ENCODE assay signal across 23 cellular contexts in the genomic region with DNA sequence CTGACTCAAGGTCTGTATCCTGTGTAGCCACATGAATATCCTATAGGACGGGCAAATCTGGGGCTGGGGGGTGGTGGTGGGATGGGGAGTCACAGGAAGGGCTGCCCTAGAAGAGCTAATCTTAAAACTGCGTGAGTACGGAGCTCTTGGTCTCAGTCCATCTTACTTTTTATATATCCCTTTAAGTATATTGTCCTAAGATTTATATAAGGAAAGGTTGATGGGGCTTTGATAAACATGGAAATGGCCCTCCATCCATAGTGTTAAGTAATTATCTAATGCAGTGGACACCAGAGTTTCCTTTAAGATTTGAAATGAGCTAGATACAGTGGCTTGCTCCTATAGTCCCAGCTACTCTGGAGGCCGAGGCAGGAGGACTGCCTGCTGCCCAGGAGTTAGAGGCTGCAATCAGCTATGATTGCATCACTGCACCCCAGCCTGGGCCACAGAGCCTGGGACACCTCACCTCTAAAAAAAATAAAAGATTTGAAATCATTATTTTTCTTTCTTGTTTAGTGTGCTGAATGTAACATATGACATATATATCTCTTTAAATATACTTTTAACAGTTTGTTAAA. TPM values are rescaled to one million over a fixed set of nuclear protein-coding genes. Genes with fewer than 3 reads are reported as not detected.
DNase-seq lines count a peak whose midpoint lies in the region; ATAC-seq, FAIRE-seq and TF ChIP-seq lines count a peak whose summit lies in the region.
"Had no signal": no experiment of that assay in that cellular context is flagged by ENCODE, and none has a peak within 500 bp of the region (broad histone marks: within the 10 kb centered on the region; RNA-seq: fewer than 3 reads in every experiment).

No MANE protein-coding gene starts in this region.

- no peak overlapping the region for H3K4me2 ChIP-seq in HepG2 (ENCODE audit: low read depth, low read length)
- no peak overlapping the region for H3K4me2 ChIP-seq in SK-N-SH
- H3K4me2 ChIP-seq: BLaER1 had no signal

- TF ChIP-seq POLR2A in HepG2 (IDR thresholded peaks at IDR 0.05; ENCODE audit: insufficient read depth in 1 of 2, low read depth in 2 of 2, low read length in 2 of 2) (no peak), right lobe of liver (IDR thresholded peaks at IDR 0.05) (no peak)

- H3K27ac Mint-ChIP-seq in chondrocyte (ENCODE audit: unreplicated experiment): peak overlapping the region; percentile 32
- H3K27ac Mint-ChIP-seq: CD14-positive monocyte; CD4-positive, CD25-positive, alpha-beta regulatory T cell had no signal

- peaks cover 63% of the 10 kb centered on the region for H3K36me3 Mint-ChIP-seq in chondrocyte (ENCODE audit: low read depth)

- BruUV-seq in HepG2 (replicated peaks; lab: Mats Ljungman, UMichigan): no TSS peak

- no peaks in the 10 kb centered on the region for H3K9me2 ChIP-seq in SK-N-SH

- intact Hi-C loops in HepG2 (cut with micrococcal nuclease; ENCODE audit: unreplicated experiment) (no loop called here), right lobe of liver (cut with DNase I) (no loop called here)

- H2AFZ ChIP-seq in HepG2 (ENCODE audit: low read length) (no peak overlapping the region), SK-N-SH (ENCODE audit: low read depth) (no peak overlapping the region)

- DNase-seq in HepG2 (ENCODE audit: low spot score): no peak
- no peak for DNase-seq in right lobe of liver
- no peak for DNase-seq in chondrocyte (ENCODE audit: low spot score)
- no peak for DNase-seq in frontal cortex (ENCODE audit: low spot score in 2 of 2)
- DNase-seq in mesenteric fat pad (ENCODE audit: low spot score): no peak
- no peak for DNase-seq in SK-N-SH
- DNase-seq: ACHN; BE2C; C1 segment of cervical spinal cord; Caco-2; Calu3; CD4-positive, alpha-beta memory T cell; CD4-positive, CD25-positive, alpha-beta regulatory T cell; DMS79 treated with DMSO at 0.1 percent for 48 hours; GF-D8 had no signal

- no peak for ATAC-seq in HepG2
- ATAC-seq in right lobe of liver: no peak

- H3F3A ChIP-seq in SK-N-SH (replicated peaks; ENCODE audit: insufficient read depth): peaks cover 10% of the 10 kb centered on the region

- no peak overlapping the region for H3K27ac ChIP-seq in HepG2 (ENCODE audit: extremely low read length, insufficient read depth, low read length)
- no peak overlapping the region for H3K27ac ChIP-seq in right lobe of liver
- no peak overlapping the region for H3K27ac ChIP-seq in SK-N-SH (ENCODE audit: low read depth in 2 of 2, low read length in 1 of 2)
- H3K27ac ChIP-seq: 22Rv1, BLaER1 had no signal

- 96% methylated on average over 4 of the region's 4 CpGs for WGBS in HepG2 (ENCODE audit: low lambda C conversion rate)
- 88% methylated on average over 1 of the region's 4 CpGs for WGBS in right lobe of liver (ENCODE audit: insufficient coverage, low coverage, low lambda C conversion rate, missing lambda C conversion rate)
- 90% methylated on average over 4 of the region's 4 CpGs for WGBS in SK-N-SH (ENCODE audit: low lambda C conversion rate)

- no peak overlapping the region for H3K9ac ChIP-seq in HepG2 (ENCODE audit: insufficient read depth, low read depth, low read length)
- no peak overlapping the region for H3K9ac ChIP-seq in SK-N-SH
- H3K9ac ChIP-seq: BLaER1 had no signal

- peaks cover 8% of the 10 kb centered on the region for H3K4me1 Mint-ChIP-seq in chondrocyte (ENCODE audit: low read depth)
- H3K4me1 Mint-ChIP-seq: CD14-positive monocyte had no signal

- TF ChIP-seq EP300 in HepG2 (IDR thresholded peaks at IDR 0.05; ENCODE audit: low read depth in 2 of 2, low read length in 2 of 2) (no peak), HepG2 (CRISPR knock-in tag; IDR thresholded peaks at IDR 0.05; ENCODE audit: borderline replicate concordance) (no peak), Ishikawa (IDR thresholded peaks at IDR 0.05; ENCODE audit: borderline replicate concordance) (no peak), SK-N-SH (IDR thresholded peaks at IDR 0.05; ENCODE audit: borderline replicate concordance in 1 of 2, low read depth in 1 of 2, low read length in 1 of 2) (no peak)

- H3K4me3 Mint-ChIP-seq in chondrocyte (ENCODE audit: unreplicated experiment): no peak overlapping the region
- H3K4me3 Mint-ChIP-seq: CD14-positive monocyte; CD4-positive, alpha-beta memory T cell; CD4-positive, CD25-positive, alpha-beta regulatory T cell had no signal

- in situ Hi-C loops in HepG2 (cut with HindIII; ENCODE audit: extremely low pct_ligation_motif_present, low pct_unique_long_range_greater_than_20kb): no loop called here

- H3K27me3 ChIP-seq in HepG2 (ENCODE audit: control insufficient read depth in 1 of 2, insufficient read depth in 2 of 2, low read length in 2 of 2) (no peaks in the 10 kb centered on the region), right lobe of liver (no peaks in the 10 kb centered on the region), SK-N-SH (ENCODE audit: insufficient read depth) (no peaks in the 10 kb centered on the region)
- H3K27me3 ChIP-seq: BE2C, BLaER1 had no signal

- no peak for TF ChIP-seq RAD21 in HepG2 (CRISPR knock-in tag; IDR thresholded peaks at IDR 0.05)
- TF ChIP-seq RAD21 in Ishikawa (IDR thresholded peaks at IDR 0.05; ENCODE audit: low read depth): no peak
- TF ChIP-seq RAD21 in SK-N-SH (IDR thresholded peaks at IDR 0.05; ENCODE audit: low read length): no peak

- H3K27me3 Mint-ChIP-seq in chondrocyte (ENCODE audit: low read depth): no peaks in the 10 kb centered on the region
- H3K27me3 Mint-ChIP-seq: CD4-positive, alpha-beta memory T cell; CD4-positive, CD25-positive, alpha-beta regulatory T cell had no signal

- no peak overlapping the region for H3K4me3 ChIP-seq in HepG2 (replicated peaks in 1 of 3; ENCODE audit: insufficient read depth in 1 of 3, low read depth in 2 of 3, low read length in 3 of 3)
- H3K4me3 ChIP-seq in right lobe of liver: no peak overlapping the region
- no peak overlapping the region for H3K4me3 ChIP-seq in SK-N-SH (ENCODE audit: low read depth in 2 of 2, low read length in 1 of 2)
- H3K4me3 ChIP-seq: BLaER1 had no signal

- no peaks in the 10 kb centered on the region for H3K9me3 Mint-ChIP-seq in chondrocyte (ENCODE audit: low read depth)
- H3K9me3 Mint-ChIP-seq: CD4-positive, alpha-beta memory T cell; CD4-positive, CD25-positive, alpha-beta regulatory T cell had no signal

- FAIRE-seq in HepG2 (lab: Jason Lieb, UNC): no peak
- FAIRE-seq in frontal cortex (lab: Jason Lieb, UNC): no peak
- FAIRE-seq: A204.1, D721Med, GM12891, GM19239 had no signal

- no peaks in the 10 kb centered on the region for H3K79me2 ChIP-seq in HepG2 (ENCODE audit: insufficient read depth, low read length)
- H3K79me2 ChIP-seq in SK-N-SH (ENCODE audit: insufficient read depth): peaks cover 13% of the 10 kb centered on the region; the same call in 1 of the 2 replicates

- H3K36me3 ChIP-seq in HepG2 (replicated peaks in 1 of 2; ENCODE audit: control insufficient read depth in 1 of 2, insufficient read depth in 2 of 2, low read length in 2 of 2) (peaks cover 16 to 82% of the 10 kb centered on the region in 2 experiments), right lobe of liver (peaks cover 5 to 83% (median 41%) of the 10 kb centered on the region in 4 donors), SK-N-SH (replicated peaks in 1 of 2; ENCODE audit: control insufficient read depth in 1 of 2, insufficient read depth in 2 of 2, low read length in 1 of 2) (peaks cover 45 to 78% of the 10 kb centered on the region in 2 experiments)

- TF ChIP-seq CTCF in HepG2 (CRISPR knock-in tag; IDR thresholded peaks at IDR 0.05): no peak
- TF ChIP-seq CTCF in right lobe of liver (IDR thresholded peaks at IDR 0.05): no peak
- TF ChIP-seq CTCF in chondrocyte (IDR thresholded peaks at IDR 0.05): no peak
- TF ChIP-seq CTCF in SK-N-SH (IDR thresholded peaks at IDR 0.05): no peak

- POLR2A ChIA-PET in HepG2 (lab: Yijun Ruan, JAX) (interaction anchor here (0.6 to 1.6 kb wide), 2 partner anchors 18 to 24 kb away, joined by 3 to 4 read pairs; partner anchors contain the start of gene DYNLRB1), SK-N-SH (lab: Yijun Ruan, JAX) (no interaction called here)

- H4K20me1 ChIP-seq in HepG2 (ENCODE audit: insufficient read depth, low read length): no peaks in the 10 kb centered on the region; the same call in 1 of the 2 replicates
- H4K20me1 ChIP-seq in SK-N-SH (ENCODE audit: insufficient read depth): no peaks in the 10 kb centered on the region
- H4K20me1 ChIP-seq: BLaER1 had no signal

- H3K4me1 ChIP-seq in HepG2 (ENCODE audit: insufficient read depth, low read length) (peaks cover 13% of the 10 kb centered on the region), right lobe of liver (no peaks in the 10 kb centered on the region), SK-N-SH (ENCODE audit: control insufficient read depth in 1 of 2, insufficient read depth in 2 of 2, low read depth in 1 of 2, low read length in 1 of 2) (no peaks in the 10 kb centered on the region)
- H3K4me1 ChIP-seq: BE2C, Caco-2 had no signal

- CTCF ChIA-PET in HepG2 (lab: Yijun Ruan, JAX; ENCODE audit: low intra/inter-chr PET ratio, low total read pairs) (no interaction called here), SK-N-SH (lab: Yijun Ruan, JAX) (interaction anchor here (0.7 to 2.7 kb wide), 4 partner anchors 15 to 180 kb away, joined by 3 to 14 read pairs (median 5); no protein-coding TSS in a partner anchor)

- no peaks in the 10 kb centered on the region for H3K9me3 ChIP-seq in HepG2 (ENCODE audit: low read length)
- H3K9me3 ChIP-seq in right lobe of liver: no peaks in the 10 kb centered on the region
- no peaks in the 10 kb centered on the region for H3K9me3 ChIP-seq in SK-N-SH
- H3K9me3 ChIP-seq: BE2C, Caco-2 had no signal

RNA-seq across cellular contexts. Expression of gene DYNLRB1, which starts 24.2 kb away (rescaled TPM):
- 140 and 151 TPM in 2 replicates for total RNA-seq in HepG2 (2016; rRNA removed; fragmentation: Illumina TruSeq; extraction: Trizol)
- total RNA-seq in HepG2 (2016; cell fraction: cytosol; rRNA removed; fragmentation: Illumina TruSeq; extraction: Trizol; ENCODE audit: low read depth): 70.8 and 95.6 TPM in 2 replicates
- 132 and 137 TPM in 2 replicates for total RNA-seq in HepG2 (2016; cell fraction: insoluble cytoplasmic fraction; rRNA removed; fragmentation: Illumina TruSeq; extraction: Trizol)
- total RNA-seq in HepG2 (2016; cell fraction: membrane; rRNA removed; fragmentation: Illumina TruSeq; extraction: Trizol): 86.4 and 104 TPM in 2 replicates
- total RNA-seq in HepG2 (2016; cell fraction: nucleus; rRNA removed; fragmentation: Illumina TruSeq; extraction: Trizol): 52.8 and 64.0 TPM in 2 replicates
- 244 and 285 TPM in 2 replicates for polyA plus RNA-seq in HepG2 (2011; rRNA removed)
- 208 and 234 TPM in 2 replicates for polyA plus RNA-seq in HepG2 (2011; cell fraction: cytosol; rRNA removed)
- 71.4 and 86.5 TPM in 2 replicates for polyA plus RNA-seq in HepG2 (2011; cell fraction: nucleus; rRNA removed)
- 331 and 366 TPM in 2 replicates for polyA plus RNA-seq in HepG2 (2012)
- 170 and 195 TPM in 2 replicates for polyA plus RNA-seq in HepG2 (2016; cell fraction: cytosol; fragmentation: Illumina TruSeq; extraction: Trizol; ENCODE audit: low read depth)
- 370 and 446 TPM in 2 replicates for polyA plus RNA-seq in HepG2 (2016; cell fraction: insoluble cytoplasmic fraction; fragmentation: Illumina TruSeq; extraction: Trizol; ENCODE audit: low read depth)
- polyA plus RNA-seq in HepG2 (2016; cell fraction: membrane; fragmentation: Illumina TruSeq; extraction: Trizol; ENCODE audit: low read depth): 217 and 229 TPM in 2 replicates
- polyA plus RNA-seq in HepG2 (2016; cell fraction: nucleus; fragmentation: Illumina TruSeq; extraction: Trizol; ENCODE audit: insufficient read depth, low read depth): 196 and 204 TPM in 2 replicates
- 201 and 224 TPM in 2 replicates for polyA minus RNA-seq in HepG2 (2011; rRNA and poly(A)+ RNA removed; ENCODE audit: low replicate concordance)
- polyA minus RNA-seq in HepG2 (2011; cell fraction: cytosol; rRNA and poly(A)+ RNA removed): 65.3 and 87.8 TPM in 2 replicates
- polyA minus RNA-seq in HepG2 (2011; cell fraction: nucleus; rRNA and poly(A)+ RNA removed): 48.7 and 54.5 TPM in 2 replicates
- 10 to 100 TPM; 34.8 to 84.3 (median 42.7) TPM for total RNA-seq in right lobe of liver
- total RNA-seq in chondrocyte: 111 to 204 TPM (median 199 TPM) in 3 replicates
- total RNA-seq in frontal cortex: 50.1 TPM
- 131 TPM for total RNA-seq in mesenteric fat pad
- 298 and 402 TPM in 2 replicates for polyA plus RNA-seq in SK-N-SH (2012; rRNA removed)
- 379 and 385 TPM in 2 replicates for polyA plus RNA-seq in SK-N-SH (2012; cell fraction: cytosol; rRNA removed)
- polyA plus RNA-seq in SK-N-SH (2012; cell fraction: nucleus; rRNA removed): 112 and 116 TPM in 2 replicates
